ENCODE assay signal across 9 cellular contexts in genomic region chr1:19450811-19451564, GRCh38. TPM values are rescaled to one million over a fixed set of nuclear protein-coding genes. Genes with fewer than 3 reads are reported as not detected.
DNase-seq lines count a peak whose midpoint lies in the region; ATAC-seq and TF ChIP-seq lines count a peak whose summit lies in the region.
"Had no signal": no experiment of that assay in that cellular context is flagged by ENCODE, and none has a peak within 500 bp of the region (broad histone marks: within the 10 kb centered on the region; RNA-seq: fewer than 3 reads in every experiment).

No MANE protein-coding gene starts in this region.

- CTCF ChIA-PET in activated CD4-positive, alpha-beta T cell treated with anti-CD3 and anti-CD28 coated beads for 36 hours (lab: Charles Lee) = interaction anchor here (1.6 kb wide), 2 partner anchors 10 to 14 kb away, joined by 3 to 6 read pairs; no protein-coding TSS in a partner anchor

- no peaks in the 10 kb centered on the region for H3K27me3 Mint-ChIP-seq in activated CD4-positive, alpha-beta T cell treated with anti-CD3 and anti-CD28 coated beads for 36 hours

- no peak overlapping the region for H3K4me3 ChIP-seq in tibial nerve

- TF ChIP-seq EP300 in tibial nerve (IDR thresholded peaks at IDR 0.05) = peak in 1 of 2 donors; percentile 51

- DNase-seq in activated CD4-positive, alpha-beta T cell treated with anti-CD3 and anti-CD28 coated beads for 36 hours = no peak
- no peak for DNase-seq in activated CD4-positive, alpha-beta T cell treated with anti-CD3 and anti-CD28 coated beads, Interleukin-2, amount 50 U/mL, for 4 hours
- DNase-seq in astrocyte of the hippocampus (ENCODE audit: low read depth, low spot score) (peak; percentile 84), tibial nerve (ENCODE audit: low spot score in 2 of 2) (no peak), SKM-1 (lab: John Stamatoyannopoulos, UW; ENCODE audit: unreplicated experiment) (no peak), NCI-H146 treated with DMSO at 0.1 percent for 48 hours (lab: John Stamatoyannopoulos, UW; ENCODE audit: unreplicated experiment) (no peak)
- no peak for DNase-seq in activated CD4-positive, alpha-beta T cell treated with anti-CD3 and anti-CD28 coated beads for 1 hour
- DNase-seq: DND-41 had no signal

- no peaks in the 10 kb centered on the region for H3K9me3 ChIP-seq in tibial nerve

- no peaks in the 10 kb centered on the region for H3K9me3 Mint-ChIP-seq in activated CD4-positive, alpha-beta T cell treated with anti-CD3 and anti-CD28 coated beads for 36 hours (ENCODE audit: low read depth)

- peaks cover 0 to 6% (median 0%) of the 10 kb centered on the region in 3 donors for H3K36me3 ChIP-seq in tibial nerve

- 62 to 69% methylated on average over 8 of the region's 8 CpGs for WGBS in tibial nerve, 2 donors

- H3K27ac Mint-ChIP-seq in activated CD4-positive, alpha-beta T cell treated with anti-CD3 and anti-CD28 coated beads for 36 hours = peak overlapping the region; percentile 75

- TF ChIP-seq POLR2A in tibial nerve (IDR thresholded peaks at IDR 0.05) = no peak

- peaks cover 27% of the 10 kb centered on the region for H3K36me3 Mint-ChIP-seq in activated CD4-positive, alpha-beta T cell treated with anti-CD3 and anti-CD28 coated beads for 36 hours (ENCODE audit: low read depth)

- peak; percentile 8 for ATAC-seq in activated CD4-positive, alpha-beta T cell treated with anti-CD3 and anti-CD28 coated beads for 36 hours

- H3K27ac ChIP-seq in layer of hippocampus (ENCODE audit: low read depth, low read length) (peak overlapping the region; percentile 49), tibial nerve (peak overlapping the region in 3 of 4 donors; percentile 54 to 84 (median 75))

- POLR2A ChIA-PET in activated CD4-positive, alpha-beta T cell treated with anti-CD3 and anti-CD28 coated beads for 36 hours (lab: Charles Lee) = interaction anchor here (0.6 kb wide), 1 partner anchor 72 kb away, joined by 3 read pairs; no protein-coding TSS in a partner anchor

- H3K27me3 ChIP-seq in layer of hippocampus (ENCODE audit: control insufficient read depth, insufficient read depth, low read length) (no peaks in the 10 kb centered on the region), tibial nerve (no peaks in the 10 kb centered on the region)

- TF ChIP-seq CTCF in tibial nerve (IDR thresholded peaks at IDR 0.05) = no peak

- peaks cover 0 to 96% (median 82%) of the 10 kb centered on the region in 4 donors for H3K4me1 ChIP-seq in tibial nerve

- intact Hi-C loops in activated CD4-positive, alpha-beta T cell treated with anti-CD3 and anti-CD28 coated beads for 36 hours (cut with DNase I, micrococcal nuclease) = loop anchor here (2.0 to 10.0 kb wide), 3 partner anchors 18 to 496 kb away; partner anchors contain the start of gene IFFO2 (in 1 of the 2)

- H3K4me3 Mint-ChIP-seq in activated CD4-positive, alpha-beta T cell treated with anti-CD3 and anti-CD28 coated beads for 36 hours = no peak overlapping the region

- peaks cover 93% of the 10 kb centered on the region for H3K4me1 Mint-ChIP-seq in activated CD4-positive, alpha-beta T cell treated with anti-CD3 and anti-CD28 coated beads for 36 hours

RNA-seq across cellular contexts. Expression of gene CAPZB, which starts 34.4 kb away (rescaled TPM):
- total RNA-seq in activated CD4-positive, alpha-beta T cell treated with anti-CD3 and anti-CD28 coated beads for 36 hours = 100 to 1,000 TPM; 320 to 346 TPM
- total RNA-seq in tibial nerve = 100 to 1,000 TPM in 1 of 4 donors, 10 to 100 TPM in 3; 58.2 to 109 (median 96.7) TPM
